ENCODE assay signal across 19 cellular contexts in the genomic region with DNA sequence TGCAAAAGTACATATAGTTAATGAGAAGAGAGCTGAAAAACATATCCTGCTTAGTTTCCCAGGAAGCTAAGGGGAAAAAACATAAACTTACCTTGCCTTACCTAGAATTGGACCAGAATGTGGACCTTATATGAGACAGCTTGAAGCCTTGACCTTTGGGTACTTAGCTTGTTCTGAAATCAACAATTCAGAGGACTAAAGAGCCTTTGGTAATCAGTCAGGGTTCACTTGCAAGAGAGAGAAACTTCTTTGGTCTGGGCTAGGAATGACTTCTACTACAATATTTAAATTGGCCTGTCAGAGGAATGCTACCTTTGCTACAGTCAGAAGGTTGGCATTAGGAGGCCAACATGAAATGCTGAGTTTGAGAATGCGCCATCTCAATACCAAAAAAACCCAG. TPM values are rescaled to one million over a fixed set of nuclear protein-coding genes. Genes with fewer than 3 reads are reported as not detected.
DNase-seq lines count a peak whose midpoint lies in the region; ATAC-seq and TF ChIP-seq lines count a peak whose summit lies in the region.
"Had no signal": no experiment of that assay in that cellular context is flagged by ENCODE, and none has a peak within 500 bp of the region (broad histone marks: within the 10 kb centered on the region; RNA-seq: fewer than 3 reads in every experiment).

No MANE protein-coding gene starts in this region.

- H3K4me1 Mint-ChIP-seq in activated CD4-positive, alpha-beta T cell treated with anti-CD3 and anti-CD28 coated beads for 36 hours, result peaks cover 41% of the 10 kb centered on the region
- H3K4me1 Mint-ChIP-seq in progenitor cell of endocrine pancreas (ENCODE audit: low read depth) (peaks cover 11% of the 10 kb centered on the region), H9 (peaks cover 18 to 22% of the 10 kb centered on the region in 2 experiments)

- no peak overlapping the region for H3K4me3 Mint-ChIP-seq in activated CD4-positive, alpha-beta T cell treated with anti-CD3 and anti-CD28 coated beads for 36 hours
- no peak overlapping the region for H3K4me3 Mint-ChIP-seq in progenitor cell of endocrine pancreas (ENCODE audit: low read depth)
- no peak overlapping the region for H3K4me3 Mint-ChIP-seq in H9

- H3K27me3 ChIP-seq in IMR-90 (ENCODE audit: control insufficient read depth, insufficient read depth, low read length) (no peaks in the 10 kb centered on the region), mesenchymal stem cell (ENCODE audit: control insufficient read depth in 1 of 2, insufficient read depth in 1 of 2, low read length in 2 of 2) (no peaks in the 10 kb centered on the region), H9 (ENCODE audit: insufficient read depth, low read length) (no peaks in the 10 kb centered on the region)
- H3K27me3 ChIP-seq: left lung, transverse colon had no signal

- H4K8ac ChIP-seq in IMR-90 (ENCODE audit: low read depth in 2 of 2, low read length in 2 of 2), result no peak overlapping the region
- no peak overlapping the region for H4K8ac ChIP-seq in mesenchymal stem cell (ENCODE audit: low read length)
- H4K8ac ChIP-seq in H9 (replicated peaks; ENCODE audit: insufficient read length, low read depth, low read length), result no peak overlapping the region

- no peaks in the 10 kb centered on the region for H3K23me2 ChIP-seq in H9 (ENCODE audit: insufficient read length, low read depth, low read length, poor library complexity, severe bottlenecking)

- H3K9me1 ChIP-seq in IMR-90 (ENCODE audit: insufficient read depth, low read length), result peaks cover 10% of the 10 kb centered on the region

- H4K91ac ChIP-seq in IMR-90 (ENCODE audit: insufficient read depth, low read depth, low read length), result no peak overlapping the region
- H4K91ac ChIP-seq in mesenchymal stem cell (ENCODE audit: low read length), result no peak overlapping the region
- H4K91ac ChIP-seq in H9 (ENCODE audit: insufficient read length, low read depth, low read length), result no peak overlapping the region

- in situ Hi-C loops in IMR-90 (cut with MboI; ENCODE audit: low sequenced_read_pairs), result no loop called here

- TF ChIP-seq RAD21 in IMR-90 (IDR thresholded peaks at IDR 0.05; ENCODE audit: low read length), result no peak

- no peak for DNase-seq in activated CD4-positive, alpha-beta T cell treated with anti-CD3 and anti-CD28 coated beads for 36 hours
- DNase-seq in activated CD4-positive, alpha-beta T cell treated with anti-CD3 and anti-CD28 coated beads, Interleukin-2, amount 50 U/mL, for 48 hours, result no peak
- DNase-seq in IMR-90 (no peak), epithelial cell of prostate (ENCODE audit: low read depth, low spot score) (no peak), progenitor cell of endocrine pancreas (ENCODE audit: low spot score, unreplicated experiment) (no peak), mesenchymal stem cell (no peak), H9 (no peak), cerebellar nuclear complex (lab: John Stamatoyannopoulos, UW) (no peak)
- DNase-seq: activated CD4-positive, alpha-beta T cell treated with anti-CD3 and anti-CD28 coated beads, Interleukin-2, amount 50 U/mL, for 4 hours; amygdala; left lung; MM.1S; NCI-H187; NCI-H226; NK-92 treated with Interleukin-12 subunit alpha and Interleukin-12 subunit beta, amount 100 ng/mL, for 24 hours; SW 1271; transverse colon had no signal

- intact Hi-C loops in activated CD4-positive, alpha-beta T cell treated with anti-CD3 and anti-CD28 coated beads for 36 hours (cut with DNase I, micrococcal nuclease), result loop anchor here (2.0 to 5.0 kb wide), 2 partner anchors 24 to 46 kb away; no protein-coding TSS in a partner anchor
- intact Hi-C loops in IMR-90 (cut with micrococcal nuclease), result no loop called here

- H4K5ac ChIP-seq in IMR-90 (ENCODE audit: low read depth, low read length) (no peak overlapping the region), H9 (ENCODE audit: insufficient read length, low read depth, low read length) (no peak overlapping the region)

- H3K23ac ChIP-seq in IMR-90 (ENCODE audit: low read depth, low read length) (no peak overlapping the region), mesenchymal stem cell (ENCODE audit: low read length in 2 of 2) (no peak overlapping the region), H9 (ENCODE audit: insufficient read length, low read depth, low read length) (no peak overlapping the region)

- no peak overlapping the region for H3T11ph ChIP-seq in H9 (ENCODE audit: low read length)

- no peak overlapping the region for H2BK5ac ChIP-seq in IMR-90 (ENCODE audit: low read depth, low read length, poor library complexity, severe bottlenecking)
- no peak overlapping the region for H2BK5ac ChIP-seq in mesenchymal stem cell (ENCODE audit: low read depth, low read length, poor library complexity, severe bottlenecking)
- H2BK5ac ChIP-seq in H9 (ENCODE audit: insufficient read length, low read length), result no peak overlapping the region

- no peak for TF ChIP-seq POLR2A in IMR-90 (IDR thresholded peaks at IDR 0.05; ENCODE audit: low read depth, low read length)

- H2BK20ac ChIP-seq in IMR-90 (ENCODE audit: low read depth, low read length), result no peak overlapping the region
- no peak overlapping the region for H2BK20ac ChIP-seq in H9 (ENCODE audit: low read depth, low read length, poor library complexity, severe bottlenecking)

- POLR2A ChIA-PET in activated CD4-positive, alpha-beta T cell treated with anti-CD3 and anti-CD28 coated beads for 36 hours (lab: Charles Lee), result interaction anchor here (0.6 to 0.7 kb wide), 3 partner anchors 100 to 1326 kb away, joined by 3 to 5 read pairs (median 3); no protein-coding TSS in a partner anchor
- POLR2A ChIA-PET in IMR-90 (lab: Charles Lee; ENCODE audit: unreplicated experiment), result interaction anchor here (0.6 kb wide), 1 partner anchor 74 kb away, joined by 18 read pairs; the partner anchor contains the start of gene VDAC2

- H3K14ac ChIP-seq in IMR-90 (replicated peaks; ENCODE audit: low read depth, low read length) (0 out of 2 replicates have a peak overlapping the region, but pooled peaks have one; percentile 25), mesenchymal stem cell (ENCODE audit: low read length in 2 of 2) (no peak overlapping the region), H9 (ENCODE audit: insufficient read depth, low read length) (no peak overlapping the region)

- H3K4me3 ChIP-seq in IMR-90 (ENCODE audit: insufficient read depth, low read depth, low read length) (no peak overlapping the region), mesenchymal stem cell (ENCODE audit: insufficient read depth in 1 of 2, low read depth in 1 of 2, low read length in 2 of 2) (no peak overlapping the region)
- H3K4me3 ChIP-seq: left lung, skin epidermis, transverse colon had no signal

- no peak overlapping the region for H3K4ac ChIP-seq in IMR-90 (ENCODE audit: low read depth, low read length)
- no peak overlapping the region for H3K4ac ChIP-seq in mesenchymal stem cell (ENCODE audit: low read depth in 1 of 2, low read length in 2 of 2)
- H3K4ac ChIP-seq in H9 (ENCODE audit: low read depth, low read length), result no peak overlapping the region

- H3K9me3 ChIP-seq in IMR-90 (ENCODE audit: control insufficient read depth, insufficient read depth, low read length), result no peaks in the 10 kb centered on the region
- no peaks in the 10 kb centered on the region for H3K9me3 ChIP-seq in mesenchymal stem cell (ENCODE audit: control insufficient read depth, low read length)
- H3K9me3 ChIP-seq in H9 (ENCODE audit: control insufficient read depth, low read depth, low read length), result no peaks in the 10 kb centered on the region
- H3K9me3 ChIP-seq: left lung, transverse colon had no signal

- H2BK15ac ChIP-seq in IMR-90 (ENCODE audit: low read depth, low read length) (no peak overlapping the region), mesenchymal stem cell (ENCODE audit: low read depth, poor library complexity, severe bottlenecking) (no peak overlapping the region), H9 (ENCODE audit: low read depth, low read length) (no peak overlapping the region)

- H3K4me2 ChIP-seq in IMR-90 (ENCODE audit: low read depth, low read length) (no peak overlapping the region), mesenchymal stem cell (ENCODE audit: low read length, poor library complexity, severe bottlenecking) (no peak overlapping the region), H9 (ENCODE audit: insufficient read depth, insufficient read length, low read length) (no peak overlapping the region)

- H3K36me3 Mint-ChIP-seq in activated CD4-positive, alpha-beta T cell treated with anti-CD3 and anti-CD28 coated beads for 36 hours (ENCODE audit: low read depth), result peaks cover 2% of the 10 kb centered on the region
- peaks cover 6% of the 10 kb centered on the region for H3K36me3 Mint-ChIP-seq in progenitor cell of endocrine pancreas (ENCODE audit: insufficient read depth)
- peaks cover 0 to 10% (median 5%) of the 10 kb centered on the region in 3 experiments; a peak in 4 of 7 replicates for H3K36me3 Mint-ChIP-seq in H9 (ENCODE audit: insufficient read depth in 1 of 3, low read depth in 3 of 3)

- H3K79me1 ChIP-seq in IMR-90 (ENCODE audit: low read depth in 1 of 2, low read length in 2 of 2) (peaks cover 18 to 66% of the 10 kb centered on the region in 2 experiments), mesenchymal stem cell (replicated peaks; ENCODE audit: low read length, poor library complexity, severe bottlenecking) (peaks cover 14% of the 10 kb centered on the region), H9 (ENCODE audit: insufficient read depth, low read depth, low read length, poor library complexity, severe bottlenecking) (no peaks in the 10 kb centered on the region)

- H3K79me2 ChIP-seq in H9 (ENCODE audit: insufficient read depth, low read length), result peaks cover 3% of the 10 kb centered on the region; the same call in 1 of the 2 replicates

- H3K27ac ChIP-seq in IMR-90 (ENCODE audit: insufficient read depth, low read length), result no peak overlapping the region
- peak overlapping the region; percentile 36 for H3K27ac ChIP-seq in epithelial cell of prostate
- H3K27ac ChIP-seq in mesenchymal stem cell (ENCODE audit: low read length, poor library complexity, severe bottlenecking), result no peak overlapping the region
- H3K27ac ChIP-seq in H9 (ENCODE audit: insufficient read length, low read depth, low read length), result no peak overlapping the region
- H3K27ac ChIP-seq: 22Rv1, left lung, skin epidermis, transverse colon had no signal

- H3K18ac ChIP-seq in IMR-90 (ENCODE audit: low read depth, low read length), result no peak overlapping the region
- no peak overlapping the region for H3K18ac ChIP-seq in mesenchymal stem cell (ENCODE audit: low read depth in 1 of 2, low read length in 2 of 2)
- no peak overlapping the region for H3K18ac ChIP-seq in H9 (ENCODE audit: insufficient read length, low read depth, low read length)

- H3K36me3 ChIP-seq in IMR-90 (ENCODE audit: control insufficient read depth, insufficient read depth, low read length) (peaks cover 2% of the 10 kb centered on the region; the same call in 1 of the 2 replicates), mesenchymal stem cell (ENCODE audit: control insufficient read depth in 1 of 2, insufficient read depth in 2 of 2, low read depth in 1 of 2, low read length in 2 of 2) (peaks cover 0 to 2% of the 10 kb centered on the region in 2 experiments)
- H3K36me3 ChIP-seq: left lung, transverse colon had no signal

- H2BK120ac ChIP-seq in IMR-90 (ENCODE audit: low read depth, low read length), result no peak overlapping the region
- no peak overlapping the region for H2BK120ac ChIP-seq in mesenchymal stem cell (ENCODE audit: low read depth, low read length)
- no peak overlapping the region for H2BK120ac ChIP-seq in H9 (ENCODE audit: low read depth, low read length, poor library complexity, severe bottlenecking)

- WGBS in IMR-90 (ENCODE audit: extremely low coverage in 2 of 2, insufficient read length in 1 of 2), 2 experiments, result no CpG with 5 or more reads among the region's 1 CpG
- WGBS in mesenchymal stem cell, result no CpG with 5 or more reads among the region's 1 CpG
- no CpG with 5 or more reads among the region's 1 CpG for WGBS in H9 (ENCODE audit: extremely low coverage, insufficient read length, low lambda C conversion rate)

- no peak overlapping the region for H3K56ac ChIP-seq in IMR-90 (ENCODE audit: extremely low read depth, insufficient read depth, low read length)
- H3K56ac ChIP-seq in H9 (ENCODE audit: insufficient read length, low read depth, low read length), result no peak overlapping the region

- H2AK5ac ChIP-seq in IMR-90 (ENCODE audit: low read depth, low read length), result no peak overlapping the region
- H2AK5ac ChIP-seq in mesenchymal stem cell (ENCODE audit: low read length, severe bottlenecking), result no peak overlapping the region
- H2AK5ac ChIP-seq in H9 (ENCODE audit: insufficient read length, low read length), result no peak overlapping the region

- no peak overlapping the region for H2AFZ ChIP-seq in IMR-90 (replicated peaks; ENCODE audit: low read length, poor library complexity)
- H2AFZ ChIP-seq in mesenchymal stem cell (ENCODE audit: low read depth, low read length), result no peak overlapping the region
- H2AFZ ChIP-seq in H9 (ENCODE audit: low read length), result no peak overlapping the region

- H2AK9ac ChIP-seq in IMR-90 (replicated peaks; ENCODE audit: low read depth, low read length, poor library complexity), result no peak overlapping the region

- CTCF ChIA-PET in activated CD4-positive, alpha-beta T cell treated with anti-CD3 and anti-CD28 coated beads for 36 hours (lab: Charles Lee), result interaction anchor here (1.2 to 1.7 kb wide), 2 partner anchors 17 to 95 kb away, joined by 4 to 6 read pairs; no protein-coding TSS in a partner anchor
- CTCF ChIA-PET in IMR-90 (lab: Yijun Ruan, JAX), result interaction anchor here (0.5 to 0.6 kb wide), 2 partner anchors 58 to 1674 kb away, joined by 4 to 5 read pairs; no protein-coding TSS in a partner anchor

- no peak for ATAC-seq in activated CD4-positive, alpha-beta T cell treated with anti-CD3 and anti-CD28 coated beads for 36 hours
- ATAC-seq in IMR-90 (ENCODE audit: low read depth), result peak; percentile 22
- ATAC-seq: left lung had no signal

- H3K9ac ChIP-seq in IMR-90 (ENCODE audit: low read depth, low read length) (no peak overlapping the region), mesenchymal stem cell (ENCODE audit: low read length) (no peak overlapping the region), H9 (ENCODE audit: extremely low read depth, insufficient read length, low read length) (no peak overlapping the region)

- BruUV-seq in IMR-90 (replicated peaks; lab: Mats Ljungman, UMichigan), result no TSS peak

- H3K4me1 ChIP-seq in IMR-90 (ENCODE audit: control insufficient read depth, insufficient read depth, low read length) (peaks cover 6% of the 10 kb centered on the region; the same call in 1 of the 2 replicates), mesenchymal stem cell (ENCODE audit: control insufficient read depth, insufficient read depth, low read depth, low read length) (no peaks in the 10 kb centered on the region), H9 (ENCODE audit: insufficient read depth, low read length) (no peaks in the 10 kb centered on the region)
- H3K4me1 ChIP-seq: transverse colon had no signal

- no peaks in the 10 kb centered on the region for H3K27me3 Mint-ChIP-seq in activated CD4-positive, alpha-beta T cell treated with anti-CD3 and anti-CD28 coated beads for 36 hours
- H3K27me3 Mint-ChIP-seq in progenitor cell of endocrine pancreas, result no peaks in the 10 kb centered on the region
- H3K27me3 Mint-ChIP-seq in H9 (ENCODE audit: low read depth), result no peaks in the 10 kb centered on the region

- no peak for TF ChIP-seq CTCF in IMR-90 (conservative IDR thresholded peaks at IDR 0.05; ENCODE audit: low read depth, low read length)
- no peak for TF ChIP-seq CTCF in progenitor cell of endocrine pancreas (IDR thresholded peaks at IDR 0.05; ENCODE audit: unreplicated experiment)
- no peak for TF ChIP-seq CTCF in H9 (conservative IDR thresholded peaks at IDR 0.05)

- H2BK12ac ChIP-seq in mesenchymal stem cell (ENCODE audit: low read length in 2 of 2), result no peak overlapping the region
- H2BK12ac ChIP-seq in H9 (ENCODE audit: insufficient read length, low read depth, low read length), result no peak overlapping the region

- peaks cover 31% of the 10 kb centered on the region for H4K20me1 ChIP-seq in IMR-90 (ENCODE audit: insufficient read depth, low read length)
- no peaks in the 10 kb centered on the region for H4K20me1 ChIP-seq in H9 (ENCODE audit: control insufficient read depth, insufficient read depth, insufficient read length)

- H3K27ac Mint-ChIP-seq in activated CD4-positive, alpha-beta T cell treated with anti-CD3 and anti-CD28 coated beads for 36 hours, result peak overlapping the region; percentile 55
- peak overlapping the region; percentile 70 for H3K27ac Mint-ChIP-seq in progenitor cell of endocrine pancreas
- H3K27ac Mint-ChIP-seq in H9, result peak overlapping the region in 1 of 3 experiments; percentile 71; a peak in 2 of 7 replicates

- H3K9me3 Mint-ChIP-seq in activated CD4-positive, alpha-beta T cell treated with anti-CD3 and anti-CD28 coated beads for 36 hours (ENCODE audit: low read depth), result no peaks in the 10 kb centered on the region
- H3K9me3 Mint-ChIP-seq in progenitor cell of endocrine pancreas (ENCODE audit: low read depth) (no peaks in the 10 kb centered on the region), H9 (no peaks in the 10 kb centered on the region; a peak in 1 of 5 replicates)

- dilution Hi-C loops in IMR-90 (cut with HindIII; ENCODE audit: low sequenced_read_pairs, unreplicated experiment), result no loop called here

RNA-seq across cellular contexts. Expression of gene SAMD8, which starts 24.9 kb away (rescaled TPM):
- 10 to 100 TPM; 20.5 to 20.9 TPM for total RNA-seq in activated CD4-positive, alpha-beta T cell treated with anti-CD3 and anti-CD28 coated beads for 36 hours
- 28.7 and 34.2 TPM in 2 replicates for total RNA-seq in IMR-90 (2012; rRNA removed)
- polyA plus RNA-seq in IMR-90 (2012; rRNA removed), result 8.6 and 10.1 TPM in 2 replicates
- 3.7 and 5.3 TPM in 2 replicates for polyA plus RNA-seq in IMR-90 (2012; cell fraction: cytosol; rRNA removed)
- 2.2 and 12.3 TPM in 2 replicates for polyA plus RNA-seq in IMR-90 (2012; cell fraction: nucleus; rRNA removed; ENCODE audit: low replicate concordance)
- 17.4 and 18.0 TPM in 2 replicates for total RNA-seq in progenitor cell of endocrine pancreas
- 12.8 TPM for polyA plus RNA-seq in mesenchymal stem cell (2013, experiment 1 of 2)
- 13.2 TPM for polyA plus RNA-seq in mesenchymal stem cell (2013, experiment 2 of 2)
- total RNA-seq in H9 (2021), result 16.7 and 18.8 TPM in 2 replicates
